12 cellular contexts compared by ENCODE assay signal in the genomic region with DNA sequence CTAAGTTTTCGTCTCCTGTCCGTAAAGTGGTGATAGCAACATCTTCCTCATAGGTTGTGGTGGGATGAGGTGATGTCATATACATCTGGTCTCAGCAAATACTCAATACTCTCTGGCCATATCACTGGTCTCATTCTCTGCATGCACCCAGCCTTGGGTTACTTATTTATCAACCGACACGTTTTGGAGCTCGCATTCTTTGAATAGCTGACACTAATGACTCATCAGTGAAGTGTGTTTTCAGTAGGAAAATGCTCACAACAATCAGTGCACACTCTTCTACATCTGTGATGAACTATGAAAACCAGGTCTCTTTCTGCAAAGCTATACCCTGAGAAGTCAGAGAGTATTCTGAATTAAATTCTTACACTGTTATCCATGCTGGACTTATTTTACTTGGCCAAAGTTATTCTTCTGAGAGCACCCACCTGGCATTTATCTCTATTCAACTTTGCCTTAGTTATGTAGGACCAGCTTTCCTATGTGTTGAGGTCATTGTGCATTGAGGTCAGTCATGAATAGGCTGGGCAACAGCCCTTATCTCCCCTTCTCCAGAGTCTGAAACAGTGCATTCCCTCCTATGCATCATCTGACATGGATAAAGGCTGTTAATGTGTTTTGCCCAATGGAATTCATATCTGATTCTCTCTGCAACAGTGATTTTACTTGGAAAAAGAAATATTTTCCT. TPM values are rescaled to one million over a fixed set of nuclear protein-coding genes. Genes with fewer than 3 reads are reported as not detected.
DNase-seq lines count a peak whose midpoint lies in the region; ATAC-seq and TF ChIP-seq lines count a peak whose summit lies in the region.
"Had no signal": no experiment of that assay in that cellular context is flagged by ENCODE, and none has a peak within 500 bp of the region (broad histone marks: within the 10 kb centered on the region; RNA-seq: fewer than 3 reads in every experiment).

No MANE protein-coding gene starts in this region.

- peaks cover 16% of the 10 kb centered on the region for H3K27me3 Mint-ChIP-seq in activated CD4-positive, alpha-beta T cell treated with anti-CD3 and anti-CD28 coated beads, Interleukin-2, amount 10 ng/mL, durations not matched to agents 24 days and 14 days

- H3K9me3 Mint-ChIP-seq in activated CD4-positive, alpha-beta T cell treated with anti-CD3 and anti-CD28 coated beads, Interleukin-2, amount 10 ng/mL, durations not matched to agents 24 days and 14 days = no peaks in the 10 kb centered on the region
- H3K9me3 Mint-ChIP-seq: neural progenitor cell had no signal

- in situ Hi-C loops in gastrocnemius medialis (cut with MboI; ENCODE audit: low sequenced_read_pairs in 4 of 4) = no loop called here

- H3K27ac ChIP-seq in testis (no peak overlapping the region), sigmoid colon (no peak overlapping the region), gastrocnemius medialis (no peak overlapping the region)
- H3K27ac ChIP-seq: neural progenitor cell had no signal

- H3K9me3 ChIP-seq in mucosa of descending colon = no peaks in the 10 kb centered on the region
- H3K9me3 ChIP-seq in testis = no peaks in the 10 kb centered on the region
- H3K9me3 ChIP-seq in sigmoid colon = no peaks in the 10 kb centered on the region
- H3K9me3 ChIP-seq in gastrocnemius medialis = no peaks in the 10 kb centered on the region

- intact Hi-C loops in mucosa of descending colon (cut with DNase I, micrococcal nuclease) = no loop called here
- intact Hi-C loops in testis (cut with DNase I; ENCODE audit: low total_unique reads) = no loop called here
- intact Hi-C loops in sigmoid colon (cut with DNase I) = no loop called here
- intact Hi-C loops in gastrocnemius medialis (cut with DNase I; ENCODE audit: low total_unique reads) = no loop called here
- intact Hi-C loops in activated CD4-positive, alpha-beta T cell treated with anti-CD3 and anti-CD28 coated beads, Interleukin-2, amount 10 ng/mL, durations not matched to agents 24 days and 14 days (cut with micrococcal nuclease) = no loop called here

- WGBS in testis, 2 donors = 58 to 65% methylated on average over 5 of the region's 5 CpGs
- WGBS in sigmoid colon, 2 donors = 42 to 70% methylated on average over 5 of the region's 5 CpGs

- peak; percentile 55 to 65 for DNase-seq in dermis microvascular lymphatic vessel endothelial cell (ENCODE audit: low read depth in 2 of 2)
- DNase-seq in mucosa of descending colon = no peak
- no peak for DNase-seq in testis
- DNase-seq in sigmoid colon = no peak
- DNase-seq in gastrocnemius medialis = no peak
- DNase-seq in activated CD4-positive, alpha-beta T cell treated with anti-CD3 and anti-CD28 coated beads, Interleukin-2, amount 10 ng/mL, durations not matched to agents 24 days and 14 days = no peak
- DNase-seq: activated gamma-delta T cell, NCI-H524, T-helper 9 cell had no signal

- no peaks in the 10 kb centered on the region for H3K4me1 Mint-ChIP-seq in activated CD4-positive, alpha-beta T cell treated with anti-CD3 and anti-CD28 coated beads, Interleukin-2, amount 10 ng/mL, durations not matched to agents 24 days and 14 days
- H3K4me1 Mint-ChIP-seq: neural progenitor cell had no signal

- H3K27me3 ChIP-seq in testis (no peaks in the 10 kb centered on the region), sigmoid colon (no peaks in the 10 kb centered on the region), gastrocnemius medialis (no peaks in the 10 kb centered on the region)
- H3K27me3 ChIP-seq: neural progenitor cell had no signal

- no peak overlapping the region for H3K4me3 Mint-ChIP-seq in activated CD4-positive, alpha-beta T cell treated with anti-CD3 and anti-CD28 coated beads, Interleukin-2, amount 10 ng/mL, durations not matched to agents 24 days and 14 days
- H3K4me3 Mint-ChIP-seq: neural progenitor cell had no signal

- TF ChIP-seq POLR2A in testis (IDR thresholded peaks at IDR 0.05) (no peak), sigmoid colon (IDR thresholded peaks at IDR 0.05) (no peak), gastrocnemius medialis (IDR thresholded peaks at IDR 0.05) (no peak)

- no peak overlapping the region for H3K27ac Mint-ChIP-seq in activated CD4-positive, alpha-beta T cell treated with anti-CD3 and anti-CD28 coated beads, Interleukin-2, amount 10 ng/mL, durations not matched to agents 24 days and 14 days
- H3K27ac Mint-ChIP-seq: neural progenitor cell had no signal

- no peak for TF ChIP-seq EP300 in sigmoid colon (IDR thresholded peaks at IDR 0.05)

- TF ChIP-seq CTCF in mucosa of descending colon (IDR thresholded peaks at IDR 0.05) (no peak), testis (IDR thresholded peaks at IDR 0.05) (no peak), sigmoid colon (IDR thresholded peaks at IDR 0.05) (no peak), gastrocnemius medialis (IDR thresholded peaks at IDR 0.05 in 4 of 5, conservative IDR thresholded peaks at IDR 0.05 in 1 of 5) (no peak)

- peaks cover 31% of the 10 kb centered on the region for H3K4me1 ChIP-seq in mucosa of descending colon (ENCODE audit: low read depth)
- no peaks in the 10 kb centered on the region for H3K4me1 ChIP-seq in testis
- peaks cover 0 to 27% (median 22%) of the 10 kb centered on the region in 4 donors for H3K4me1 ChIP-seq in sigmoid colon
- no peaks in the 10 kb centered on the region for H3K4me1 ChIP-seq in gastrocnemius medialis
- H3K4me1 ChIP-seq: neural progenitor cell had no signal

- no peaks in the 10 kb centered on the region for H3K36me3 ChIP-seq in mucosa of descending colon (ENCODE audit: low read depth)
- H3K36me3 ChIP-seq in testis (ENCODE audit: low read depth, missing control alignments) = no peaks in the 10 kb centered on the region
- H3K36me3 ChIP-seq in sigmoid colon = no peaks in the 10 kb centered on the region
- no peaks in the 10 kb centered on the region for H3K36me3 ChIP-seq in gastrocnemius medialis
- H3K36me3 ChIP-seq: neural progenitor cell had no signal

- H3K36me3 Mint-ChIP-seq in activated CD4-positive, alpha-beta T cell treated with anti-CD3 and anti-CD28 coated beads, Interleukin-2, amount 10 ng/mL, durations not matched to agents 24 days and 14 days (ENCODE audit: low read depth) = no peaks in the 10 kb centered on the region
- H3K36me3 Mint-ChIP-seq: neural progenitor cell had no signal

- ATAC-seq in GM18498 (IDR thresholded peaks at IDR 0.05; ENCODE audit: unreplicated experiment) = peak; percentile 65
- ATAC-seq in HG03354 (IDR thresholded peaks at IDR 0.05; ENCODE audit: poor library complexity, severe bottlenecking, unreplicated experiment) = peak; percentile 87
- ATAC-seq in mucosa of descending colon = peak; percentile 14
- no peak for ATAC-seq in gastrocnemius medialis

- H3K4me3 ChIP-seq in mucosa of descending colon (no peak overlapping the region), testis (no peak overlapping the region), sigmoid colon (no peak overlapping the region), gastrocnemius medialis (no peak overlapping the region)
- H3K4me3 ChIP-seq: neural progenitor cell had no signal

RNA-seq across cellular contexts. Expression of gene DHX15, which starts 58.7 kb away (rescaled TPM):
- total RNA-seq in dermis microvascular lymphatic vessel endothelial cell (108 and 120 TPM in 2 replicates), mucosa of descending colon (100 to 1,000 TPM; 118 to 136 (median 135) TPM), testis (100 to 1,000 TPM; 123 to 136 TPM), sigmoid colon (100 to 1,000 TPM; 103 to 136 (median 113) TPM), gastrocnemius medialis (10 to 100 TPM; 50.1 to 88.1 (median 61.2) TPM)
- polyA plus RNA-seq in testis (ENCODE audit: insufficient read depth, low read depth, low replicate concordance) (84.1 TPM), sigmoid colon (10 to 100 TPM; 53.5 to 72.6 (median 72.6) TPM)
- 263 and 265 TPM in 2 replicates for total RNA-seq in activated CD4-positive, alpha-beta T cell treated with anti-CD3 and anti-CD28 coated beads, Interleukin-2, amount 10 ng/mL, durations not matched to agents 24 days and 14 days

Comparison
In these comparisons a context has a peak if more than half of its experiments do, and no peak if none do; other contexts are left out.
1. ATAC-seq: peak in GM18498 (single experiment), HG03354 (single experiment) and mucosa of descending colon (single experiment); none in gastrocnemius medialis (0 of 2).
2. DNase-seq: peak in dermis microvascular lymphatic vessel endothelial cell (2 of 2); none in mucosa of descending colon (0 of 3), testis (single experiment), sigmoid colon (single experiment), gastrocnemius medialis (0 of 2) and activated CD4-positive, alpha-beta T cell treated with anti-CD3 and anti-CD28 coated beads, Interleukin-2, amount 10 ng/mL, durations not matched to agents 24 days and 14 days (single experiment).